8 cellular contexts compared by ENCODE assay signal in genomic region chr2:216108310-216108966, GRCh38. TPM values are rescaled to one million over a fixed set of nuclear protein-coding genes. Genes with fewer than 3 reads are reported as not detected.
DNase-seq lines count a peak whose midpoint lies in the region; ATAC-seq and TF ChIP-seq lines count a peak whose summit lies in the region.

No MANE protein-coding gene starts in this region.

- intact Hi-C loops in PC-3 (cut with micrococcal nuclease): no loop called here
- intact Hi-C loops in prostate gland (cut with DNase I): no loop called here

- ATAC-seq in PC-3 (no peak), GM19035 (IDR thresholded peaks at IDR 0.05; ENCODE audit: unreplicated experiment) (no peak), HG03442 (IDR thresholded peaks at IDR 0.05; ENCODE audit: unreplicated experiment) (no peak)

- no peaks in the 10 kb centered on the region for H3K9me2 ChIP-seq in PC-3 (replicated peaks; ENCODE audit: low read length)

- peak overlapping the region; percentile 77 for H3K4me2 ChIP-seq in PC-3 (ENCODE audit: low read length)

- H4K20me1 ChIP-seq in PC-3 (ENCODE audit: low read length): 0 out of 2 replicates have a peak, but pooled peaks cover 18% of the 10 kb centered on the region

- peak; percentile 8 for DNase-seq in G401 (ENCODE audit: low spot score)
- DNase-seq in PC-3: no peak
- peak; percentile 13 for DNase-seq in epithelial cell of esophagus (ENCODE audit: low read depth)
- DNase-seq in prostate gland (ENCODE audit: low spot score): no peak
- no peak for DNase-seq in DMS153 (lab: John Stamatoyannopoulos, UW)
- no peak for DNase-seq in activated CD4-positive, alpha-beta T cell treated with anti-CD3 and anti-CD28 coated beads, Interleukin-2, amount 50 U/mL, for 4 hours

- H3K9me3 ChIP-seq in PC-3 (ENCODE audit: low read length) (no peaks in the 10 kb centered on the region), prostate gland (no peaks in the 10 kb centered on the region)

- no peaks in the 10 kb centered on the region for H3F3A ChIP-seq in PC-3 (ENCODE audit: low read length, unreplicated experiment)

- peak overlapping the region; percentile 49; the same call in 1 of the 2 replicates for H2AFZ ChIP-seq in PC-3 (ENCODE audit: low read length)

- peak overlapping the region; percentile 33 for H3K4me3 ChIP-seq in PC-3 (ENCODE audit: low read length)
- H3K4me3 ChIP-seq in epithelial cell of esophagus (ENCODE audit: low read length): peak overlapping the region; percentile 96
- peak overlapping the region; percentile 67 to 86 for H3K4me3 ChIP-seq in prostate gland

- TSS peak; percentile 99 for BruUV-seq in PC-3 (replicated peaks; lab: Mats Ljungman, UMichigan)

- CTCF ChIA-PET in PC-3 (lab: Charles Lee): no interaction called here

- peaks cover 32% of the 10 kb centered on the region for H3K36me3 ChIP-seq in PC-3 (ENCODE audit: low read depth, low read length)
- H3K36me3 ChIP-seq in prostate gland: peaks cover 0 to 4% of the 10 kb centered on the region in 2 donors

- TF ChIP-seq CTCF in PC-3 (conservative IDR thresholded peaks at IDR 0.05; ENCODE audit: low read depth, low read length) (no peak), epithelial cell of esophagus (IDR thresholded peaks at IDR 0.05; ENCODE audit: insufficient read depth, low read depth, low read length, missing control alignments) (no peak), prostate gland (IDR thresholded peaks at IDR 0.05) (no peak)

- TF ChIP-seq POLR2A in prostate gland (IDR thresholded peaks at IDR 0.05): no peak

- H3K4me1 ChIP-seq in PC-3 (ENCODE audit: insufficient read depth, low read length) (peaks cover 29% of the 10 kb centered on the region), prostate gland (replicated peaks) (peaks cover 5% of the 10 kb centered on the region)

- POLR2A ChIA-PET in PC-3 (lab: Charles Lee; ENCODE audit: unreplicated experiment): interaction anchor here (0.6 kb wide), 1 partner anchor 209 kb away, joined by 3 read pairs; no protein-coding TSS in a partner anchor

- H3K27me3 ChIP-seq in PC-3 (ENCODE audit: low read length) (no peaks in the 10 kb centered on the region), prostate gland (replicated peaks; ENCODE audit: insufficient read depth) (no peaks in the 10 kb centered on the region)

- 48% methylated on average over 6 of the region's 6 CpGs for WGBS in prostate gland

- peak overlapping the region; percentile 98 for H3K9ac ChIP-seq in PC-3 (ENCODE audit: low read length)

- in situ Hi-C loops in G401 (cut with HindIII; ENCODE audit: low sequenced_read_pairs): no loop called here

- H3K79me2 ChIP-seq in PC-3 (ENCODE audit: low read length): peaks cover 42% of the 10 kb centered on the region

- H3K27ac ChIP-seq in PC-3 (ENCODE audit: low read length): peak overlapping the region; percentile 4; the same call in 1 of the 2 replicates
- peak overlapping the region in 1 of 2 donors; percentile 79 for H3K27ac ChIP-seq in prostate gland

RNA-seq across cellular contexts. Expression of gene XRCC5, which starts 0.7 kb away (rescaled TPM):
- total RNA-seq in G401 (2014; rRNA removed; shearing (Covaris generic)): 292 and 431 TPM in 2 replicates
- total RNA-seq in PC-3 (2014; rRNA removed) (277 and 290 TPM in 2 replicates), prostate gland (100 to 1,000 TPM; 116 to 152 TPM)

RNA-seq across cellular contexts. Expression of gene TMEM169, which starts 26.7 kb away (rescaled TPM):
- total RNA-seq in G401 (2014; rRNA removed; shearing (Covaris generic)): 0.12 and 0.37 TPM in 2 replicates
- not detected in 2 replicates for total RNA-seq in PC-3 (2014; rRNA removed)
- total RNA-seq in prostate gland: 1 to 10 TPM in 1 of 2 donors, under 1 TPM in 1; 0.80 to 1.1 TPM

RNA-seq across cellular contexts. Expression of gene PECR, which starts 26.8 kb away (rescaled TPM):
- total RNA-seq in G401 (2014; rRNA removed; shearing (Covaris generic)): 10.3 and 11.2 TPM in 2 replicates
- total RNA-seq in PC-3 (2014; rRNA removed) (23.0 and 26.0 TPM in 2 replicates), prostate gland (10 to 100 TPM in 1 of 2 donors, 1 to 10 TPM in 1; 6.9 to 16.3 TPM)

Comparison
In these comparisons a context has a peak if more than half of its experiments do, and no peak if none do; other contexts are left out.
1. DNase-seq: peak in G401 (single experiment) and epithelial cell of esophagus (single experiment); none in PC-3 (single experiment), prostate gland (single experiment), DMS153 (single experiment) and activated CD4-positive, alpha-beta T cell treated with anti-CD3 and anti-CD28 coated beads, Interleukin-2, amount 50 U/mL, for 4 hours (0 of 2).
2. H3K4me3 ChIP-seq: peak in every context shown above with its lines; median percentile 96 in epithelial cell of esophagus; 76 in prostate gland; 33 in PC-3.